ENCODE assay signal across 10 cellular contexts in the genomic region with DNA sequence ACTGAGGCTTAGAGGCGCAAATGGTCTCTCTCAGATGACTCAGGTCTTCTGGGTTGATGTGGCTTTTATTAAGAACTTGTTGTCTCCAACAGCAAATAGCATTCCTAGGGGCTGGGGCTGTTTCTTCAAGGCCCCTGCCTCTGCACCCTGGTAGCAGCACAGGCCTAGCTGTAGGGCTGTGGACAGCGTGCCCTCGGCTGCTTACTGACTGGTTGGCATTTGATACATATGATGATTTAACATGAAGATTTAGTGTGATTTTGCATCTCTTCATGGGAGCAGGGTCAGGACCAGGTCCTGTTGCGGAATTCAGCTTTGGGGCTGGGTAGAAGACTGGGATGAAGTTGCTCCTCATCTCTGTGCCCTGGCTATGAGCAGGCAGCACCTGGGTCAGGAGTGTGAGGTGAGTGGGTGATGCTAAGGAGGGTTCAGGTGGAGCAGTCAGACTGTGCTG. TPM values are rescaled to one million over a fixed set of nuclear protein-coding genes. Genes with fewer than 3 reads are reported as not detected.
DNase-seq lines count a peak whose midpoint lies in the region; ATAC-seq and TF ChIP-seq lines count a peak whose summit lies in the region.
"Had no signal": no experiment of that assay in that cellular context is flagged by ENCODE, and none has a peak within 500 bp of the region (broad histone marks: within the 10 kb centered on the region; RNA-seq: fewer than 3 reads in every experiment).

No MANE protein-coding gene starts in this region.

- H3K4me2 ChIP-seq in hepatocyte = peak overlapping the region; percentile 69

- no peaks in the 10 kb centered on the region for H3K9me3 Mint-ChIP-seq in activated naive CD4-positive, alpha-beta T cell treated with anti-CD3 and anti-CD28 coated beads, Interleukin-2, amount 10 ng/mL, durations not matched to agents 7 days and 5 days
- peaks cover 6% of the 10 kb centered on the region for H3K9me3 Mint-ChIP-seq in activated CD8-positive, alpha-beta T cell treated with anti-CD3 and anti-CD28 coated beads for 36 hours

- H3K36me3 Mint-ChIP-seq in activated naive CD4-positive, alpha-beta T cell treated with anti-CD3 and anti-CD28 coated beads, Interleukin-2, amount 10 ng/mL, durations not matched to agents 7 days and 5 days = peaks cover 3% of the 10 kb centered on the region
- H3K36me3 Mint-ChIP-seq in activated CD8-positive, alpha-beta T cell treated with anti-CD3 and anti-CD28 coated beads for 36 hours (ENCODE audit: low read depth) = peaks cover 23% of the 10 kb centered on the region

- 99% methylated on average over 4 of the region's 4 CpGs for WGBS in hepatocyte (ENCODE audit: low lambda C conversion rate, missing lambda C conversion rate)
- 94 to 100% (median 97%) methylated on average over 2 to 4 of the region's 4 CpGs for WGBS in stomach, 5 donors

- no peak for TF ChIP-seq POLR2A in stomach (IDR thresholded peaks at IDR 0.05)

- H3K9me3 ChIP-seq in hepatocyte (ENCODE audit: low read depth) (no peaks in the 10 kb centered on the region), stomach (no peaks in the 10 kb centered on the region)
- H3K9me3 ChIP-seq: gastrocnemius medialis had no signal

- H3K4me3 ChIP-seq in hepatocyte = no peak overlapping the region
- H3K4me3 ChIP-seq in stomach = no peak overlapping the region
- H3K4me3 ChIP-seq: gastrocnemius medialis had no signal

- no peaks in the 10 kb centered on the region for H3K79me2 ChIP-seq in hepatocyte

- H3K27ac ChIP-seq in hepatocyte = peak overlapping the region; percentile 99
- peak overlapping the region in 4 of 5 donors; percentile 25 to 80 (median 76) for H3K27ac ChIP-seq in stomach
- H3K27ac ChIP-seq: gastrocnemius medialis had no signal

- no peak overlapping the region for H2AFZ ChIP-seq in hepatocyte

- TF ChIP-seq CTCF in activated CD8-positive, alpha-beta T cell treated with anti-CD3 and anti-CD28 coated beads for 36 hours (IDR thresholded peaks at IDR 0.05) = no peak
- TF ChIP-seq CTCF in hepatocyte (IDR thresholded peaks at IDR 0.05; ENCODE audit: poor library complexity) = no peak
- no peak for TF ChIP-seq CTCF in stomach (IDR thresholded peaks at IDR 0.05)

- no peaks in the 10 kb centered on the region for H3K27me3 ChIP-seq in hepatocyte
- H3K27me3 ChIP-seq in stomach = no peaks in the 10 kb centered on the region
- H3K27me3 ChIP-seq: gastrocnemius medialis had no signal

- peaks cover 81% of the 10 kb centered on the region for H3K4me1 Mint-ChIP-seq in activated naive CD4-positive, alpha-beta T cell treated with anti-CD3 and anti-CD28 coated beads, Interleukin-2, amount 10 ng/mL, durations not matched to agents 7 days and 5 days
- H3K4me1 Mint-ChIP-seq in activated CD8-positive, alpha-beta T cell treated with anti-CD3 and anti-CD28 coated beads for 36 hours (ENCODE audit: low read depth) = peaks cover 84% of the 10 kb centered on the region

- H3K36me3 ChIP-seq in hepatocyte (replicated peaks; ENCODE audit: insufficient read depth, low read depth) (no peaks in the 10 kb centered on the region), stomach (no peaks in the 10 kb centered on the region)
- H3K36me3 ChIP-seq: gastrocnemius medialis had no signal

- H3K4me3 Mint-ChIP-seq in activated naive CD4-positive, alpha-beta T cell treated with anti-CD3 and anti-CD28 coated beads, Interleukin-2, amount 10 ng/mL, durations not matched to agents 7 days and 5 days = peak overlapping the region; percentile 55
- peak overlapping the region; percentile 75 for H3K4me3 Mint-ChIP-seq in activated CD8-positive, alpha-beta T cell treated with anti-CD3 and anti-CD28 coated beads for 36 hours
- H3K4me3 Mint-ChIP-seq: B cell had no signal

- intact Hi-C loops in activated CD8-positive, alpha-beta T cell treated with anti-CD3 and anti-CD28 coated beads for 36 hours (cut with micrococcal nuclease) = loop anchor here (1.0 to 2.0 kb wide), 2 partner anchors 24 to 42 kb away; a partner anchor contains a TSS
- intact Hi-C loops in stomach (cut with DNase I; ENCODE audit: low total_unique reads) = no loop called here

- H3K9me2 ChIP-seq in hepatocyte (replicated peaks; ENCODE audit: insufficient read depth) = no peaks in the 10 kb centered on the region

- no peaks in the 10 kb centered on the region for H4K20me1 ChIP-seq in hepatocyte (ENCODE audit: insufficient read depth, poor library complexity, severe bottlenecking)

- peak; percentile 42 for ATAC-seq in activated CD8-positive, alpha-beta T cell treated with anti-CD3 and anti-CD28 coated beads for 36 hours

- POLR2A ChIA-PET in activated CD8-positive, alpha-beta T cell treated with anti-CD3 and anti-CD28 coated beads for 36 hours (lab: Charles Lee) = interaction anchor here (0.8 to 11.6 kb wide), 25 partner anchors 8 to 239 kb away, joined by 3 to 198 read pairs (median 6); a partner anchor contains a TSS

- H3K4me1 ChIP-seq in hepatocyte (ENCODE audit: insufficient read depth) = peaks cover 37% of the 10 kb centered on the region
- H3K4me1 ChIP-seq in stomach = peaks cover 25 to 43% (median 33%) of the 10 kb centered on the region in 4 donors

- CTCF ChIA-PET in activated naive CD4-positive, alpha-beta T cell treated with anti-CD3 and anti-CD28 coated beads, Interleukin-2, amount 10 ng/mL, durations not matched to agents 7 days and 5 days (lab: Charles Lee) = interaction anchor here (1.2 to 2.0 kb wide), 3 partner anchors 20 to 46 kb away, joined by 4 to 7 read pairs (median 5); a partner anchor contains a TSS
- CTCF ChIA-PET in activated CD8-positive, alpha-beta T cell treated with anti-CD3 and anti-CD28 coated beads for 36 hours (lab: Charles Lee) = interaction anchor here (0.8 to 2.0 kb wide), 9 partner anchors 13 to 60 kb away, joined by 3 to 8 read pairs (median 5); a partner anchor contains a TSS

- H3K27me3 Mint-ChIP-seq in activated naive CD4-positive, alpha-beta T cell treated with anti-CD3 and anti-CD28 coated beads, Interleukin-2, amount 10 ng/mL, durations not matched to agents 7 days and 5 days = peaks cover 7% of the 10 kb centered on the region
- no peaks in the 10 kb centered on the region for H3K27me3 Mint-ChIP-seq in activated CD8-positive, alpha-beta T cell treated with anti-CD3 and anti-CD28 coated beads for 36 hours

- no peak for TF ChIP-seq EP300 in stomach (IDR thresholded peaks at IDR 0.05)

- H3K27ac Mint-ChIP-seq in activated naive CD4-positive, alpha-beta T cell treated with anti-CD3 and anti-CD28 coated beads, Interleukin-2, amount 10 ng/mL, durations not matched to agents 7 days and 5 days = peak overlapping the region; percentile 85
- peak overlapping the region; percentile 99 for H3K27ac Mint-ChIP-seq in activated CD8-positive, alpha-beta T cell treated with anti-CD3 and anti-CD28 coated beads for 36 hours
- H3K27ac Mint-ChIP-seq: B cell had no signal

- DNase-seq in activated naive CD4-positive, alpha-beta T cell treated with anti-CD3 and anti-CD28 coated beads, Interleukin-2, amount 10 ng/mL, durations not matched to agents 7 days and 5 days = no peak
- no peak for DNase-seq in activated naive CD4-positive, alpha-beta T cell treated with Interleukin-2 at 50 U/mL for 16 hours
- DNase-seq in activated CD8-positive, alpha-beta T cell treated with anti-CD3 and anti-CD28 coated beads for 36 hours = peak; percentile 65
- DNase-seq in hepatocyte (ENCODE audit: low spot score) (no peak), stomach (no peak), EL (no peak), A172 (ENCODE audit: low spot score) (no peak), iPS-NIHi7 (ENCODE audit: extremely low spot score) (no peak)
- DNase-seq: gastrocnemius medialis had no signal

RNA-seq across cellular contexts. Expression of a gene that starts 24.3 kb away (rescaled TPM):
- total RNA-seq in activated CD8-positive, alpha-beta T cell treated with anti-CD3 and anti-CD28 coated beads for 36 hours = 100 to 1,000 TPM; 375 to 386 TPM
- total RNA-seq in hepatocyte (173 and 193 TPM in 2 replicates), stomach (100 to 1,000 TPM in 2 of 5 donors, 10 to 100 TPM in 3; 16.5 to 144 (median 92.8) TPM)
- polyA plus RNA-seq in hepatocyte (158 and 159 TPM in 2 replicates), stomach (100 to 1,000 TPM; 112 to 187 (median 147) TPM)
- 61.1 and 63.2 TPM in 2 replicates for total RNA-seq in A172 (2014; rRNA removed; shearing (Covaris generic))

RNA-seq across cellular contexts. Expression of a gene that starts 26.2 kb away (rescaled TPM):
- 100 to 1,000 TPM; 135 TPM for total RNA-seq in activated CD8-positive, alpha-beta T cell treated with anti-CD3 and anti-CD28 coated beads for 36 hours
- total RNA-seq in hepatocyte (93.5 and 103 TPM in 2 replicates), stomach (100 to 1,000 TPM in 2 of 5 donors, 10 to 100 TPM in 3; 40.6 to 201 (median 74.7) TPM)
- polyA plus RNA-seq in hepatocyte (144 and 148 TPM in 2 replicates), stomach (100 to 1,000 TPM; 145 to 178 (median 151) TPM)
- 163 and 165 TPM in 2 replicates for total RNA-seq in A172 (2014; rRNA removed; shearing (Covaris generic))

RNA-seq across cellular contexts. Expression of a gene that starts 48.5 kb away (rescaled TPM):
- 1,000 to 10,000 TPM; 1,556 to 1,579 TPM for total RNA-seq in activated CD8-positive, alpha-beta T cell treated with anti-CD3 and anti-CD28 coated beads for 36 hours
- 460 and 470 TPM in 2 replicates for total RNA-seq in hepatocyte
- 414 and 433 TPM in 2 replicates for polyA plus RNA-seq in hepatocyte
- total RNA-seq in stomach = 100 to 1,000 TPM in 4 of 5 donors, 10 to 100 TPM in 1; 67.5 to 177 (median 109) TPM
- 100 to 1,000 TPM; 127 to 223 (median 183) TPM for polyA plus RNA-seq in stomach
- 1,118 and 1,364 TPM in 2 replicates for total RNA-seq in A172 (2014; rRNA removed; shearing (Covaris generic))

RNA-seq across cellular contexts. Expression of a gene that starts 51.6 kb away (rescaled TPM):
- 10 to 100 TPM; 80.4 to 90.7 TPM for total RNA-seq in activated CD8-positive, alpha-beta T cell treated with anti-CD3 and anti-CD28 coated beads for 36 hours
- total RNA-seq in hepatocyte (3.3 and 8.7 TPM in 2 replicates), stomach (100 to 1,000 TPM in 2 of 5 donors, 10 to 100 TPM in 2, 1 to 10 TPM in 1; 9.6 to 153 (median 99.2) TPM)
- polyA plus RNA-seq in hepatocyte (9.8 and 9.9 TPM in 2 replicates), stomach (1 to 10 TPM; 3.8 to 8.7 (median 4.2) TPM)
- total RNA-seq in A172 (2014; rRNA removed; shearing (Covaris generic)) = 4.8 and 7.6 TPM in 2 replicates
